In the genomic region with DNA sequence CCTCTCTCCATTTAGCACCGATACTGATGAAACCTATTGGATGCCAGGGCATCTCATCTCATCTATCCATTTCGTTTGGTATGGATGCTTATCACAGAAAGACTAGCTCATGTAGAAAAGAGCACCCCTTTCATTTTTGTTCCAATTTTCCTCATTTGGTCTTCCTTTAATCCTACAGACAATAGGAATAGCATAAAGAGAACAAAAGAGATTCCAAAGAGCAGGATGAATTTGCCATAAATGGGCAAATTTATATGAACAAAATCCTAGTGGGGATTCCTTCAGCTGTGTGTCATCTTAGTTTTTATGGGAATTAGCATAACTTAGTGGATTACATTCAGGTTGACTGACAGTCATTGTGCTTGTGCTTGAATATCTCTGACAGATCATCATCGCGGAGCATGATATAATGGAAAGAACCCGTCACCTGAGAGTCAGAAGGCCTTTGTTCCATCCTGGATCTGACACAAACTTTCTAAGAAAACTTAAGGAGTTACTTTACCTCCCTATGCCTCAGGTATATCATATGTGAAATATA, we compare ENCODE assay signal across 31 cellular contexts.
"Had no signal": no experiment of that assay in that cellular context is flagged by ENCODE, and none has a peak within 500 bp of the region (broad histone marks: within the 10 kb centered on the region; RNA-seq: fewer than 3 reads in every experiment).

No MANE protein-coding gene starts in this region.

- H3K27me3 Mint-ChIP-seq: activated CD4-positive, alpha-beta T cell treated with anti-CD3 and anti-CD28 coated beads for 36 hours; activated CD4-positive, alpha-beta T cell treated with anti-CD3 and anti-CD28 coated beads, Interleukin-2, amount 10 ng/mL, durations not matched to agents 7 days and 5 days; activated naive CD4-positive, alpha-beta T cell treated with anti-CD3 and anti-CD28 coated beads, Interleukin-2, amount 50 U/mL, for 24 hours; activated naive CD8-positive, alpha-beta T cell treated with anti-CD3 and anti-CD28 coated beads, Interleukin-2, amount 10 ng/mL, durations not matched to agents 7 days and 5 days; activated T-cell treated with anti-CD3 and anti-CD28 coated beads, Interleukin-2, amount 50 U/mL, for 24 hours; brain had no signal

- H3K36me3 Mint-ChIP-seq: activated naive CD4-positive, alpha-beta T cell treated with anti-CD3 and anti-CD28 coated beads, Interleukin-2, amount 50 U/mL, for 24 hours; activated naive CD8-positive, alpha-beta T cell treated with anti-CD3 and anti-CD28 coated beads, Interleukin-2, amount 10 ng/mL, durations not matched to agents 7 days and 5 days; brain had no signal

- ATAC-seq: activated CD4-positive, alpha-beta T cell treated with anti-CD3 and anti-CD28 coated beads for 36 hours; activated CD4-positive, CD25-positive, alpha-beta regulatory T cell treated with anti-CD3 and anti-CD28 coated beads, Interleukin-2, amount 50 U/mL, for 24 hours; activated CD8-positive, alpha-beta T cell treated with anti-CD3 and anti-CD28 coated beads, Interleukin-2, amount 10 ng/mL, durations not matched to agents 7 days and 5 days; Panc1; WTC11 had no signal

- H3K9me3 ChIP-seq: ascending aorta, MG63, SJCRH30, SK-N-SH had no signal

- H3K9ac ChIP-seq: SK-N-SH had no signal

- H3K4me1 ChIP-seq: ascending aorta, SJCRH30 had no signal

- H3K36me3 ChIP-seq: ascending aorta, MG63, SJCRH30 had no signal

- H3K4me3 ChIP-seq: ascending aorta, MG63, SJCRH30 had no signal

- H3K27ac ChIP-seq: ascending aorta, SJCRH30 had no signal

- H3K9me3 Mint-ChIP-seq: activated CD4-positive, alpha-beta T cell treated with anti-CD3 and anti-CD28 coated beads, Interleukin-2, amount 10 ng/mL, durations not matched to agents 7 days and 5 days; activated T-cell treated with anti-CD3 and anti-CD28 coated beads, Interleukin-2, amount 50 U/mL, for 24 hours had no signal

- H3K4me1 Mint-ChIP-seq: activated CD4-positive, alpha-beta T cell treated with anti-CD3 and anti-CD28 coated beads for 36 hours; activated CD4-positive, alpha-beta T cell treated with anti-CD3 and anti-CD28 coated beads, Interleukin-2, amount 10 ng/mL, durations not matched to agents 7 days and 5 days; activated naive CD4-positive, alpha-beta T cell treated with anti-CD3 and anti-CD28 coated beads, Interleukin-2, amount 50 U/mL, for 24 hours; activated naive CD8-positive, alpha-beta T cell treated with anti-CD3 and anti-CD28 coated beads, Interleukin-2, amount 10 ng/mL, durations not matched to agents 7 days and 5 days; brain had no signal

- H3K27ac Mint-ChIP-seq: activated CD4-positive, alpha-beta T cell treated with anti-CD3 and anti-CD28 coated beads for 36 hours; activated CD4-positive, alpha-beta T cell treated with anti-CD3 and anti-CD28 coated beads, Interleukin-2, amount 10 ng/mL, durations not matched to agents 7 days and 5 days; activated CD8-positive, alpha-beta T cell treated with anti-CD3 and anti-CD28 coated beads, Interleukin-2, amount 10 ng/mL, durations not matched to agents 7 days and 5 days; activated naive CD4-positive, alpha-beta T cell treated with anti-CD3 and anti-CD28 coated beads, Interleukin-2, amount 50 U/mL, for 24 hours; activated naive CD8-positive, alpha-beta T cell treated with anti-CD3 and anti-CD28 coated beads, Interleukin-2, amount 10 ng/mL, durations not matched to agents 7 days and 5 days; activated T-cell treated with anti-CD3 and anti-CD28 coated beads, Interleukin-2, amount 50 U/mL, for 24 hours; activated T-helper 2 cell treated with anti-CD3 and anti-CD28 coated beads, Interferon-gamma antibody, Interleukin-2, Interleukin-4, amounts not matched to agents 10 μg/mL and 5 μg/mL and 100 μg/mL, durations not matched to agents 14 hours and 24 hours and 36 hours; T-helper 1 cell treated with Interleukin-12 subunit alpha and Interleukin-12 subunit beta and Interleukin-4 antibody, amounts not matched to agents 30 μg/mL and 1 μg/mL, for 36 hours; T-helper 2 cell treated with Interferon-gamma antibody and Interleukin-4, amounts not matched to agents 5 μg/mL and 100 μg/mL, for 36 hours; WTC11 had no signal

- H3K4me3 Mint-ChIP-seq: activated CD4-positive, alpha-beta T cell treated with anti-CD3 and anti-CD28 coated beads for 36 hours; activated CD4-positive, alpha-beta T cell treated with anti-CD3 and anti-CD28 coated beads, Interleukin-2, amount 10 ng/mL, durations not matched to agents 7 days and 5 days; activated CD8-positive, alpha-beta T cell treated with anti-CD3 and anti-CD28 coated beads, Interleukin-2, amount 10 ng/mL, durations not matched to agents 7 days and 5 days; activated naive CD4-positive, alpha-beta T cell treated with anti-CD3 and anti-CD28 coated beads, Interleukin-2, amount 50 U/mL, for 24 hours; activated naive CD8-positive, alpha-beta T cell treated with anti-CD3 and anti-CD28 coated beads, Interleukin-2, amount 10 ng/mL, durations not matched to agents 7 days and 5 days; activated T-cell treated with anti-CD3 and anti-CD28 coated beads, Interleukin-2, amount 50 U/mL, for 24 hours; brain; T-helper 1 cell treated with Interleukin-12 subunit alpha and Interleukin-12 subunit beta and Interleukin-4 antibody, amounts not matched to agents 30 μg/mL and 1 μg/mL, for 36 hours; T-helper 2 cell treated with Interferon-gamma antibody and Interleukin-4, amounts not matched to agents 5 μg/mL and 100 μg/mL, for 36 hours; WTC11 had no signal

- DNase-seq: activated CD4-positive, alpha-beta T cell treated with anti-CD3 and anti-CD28 coated beads for 36 hours; activated CD4-positive, alpha-beta T cell treated with anti-CD3 and anti-CD28 coated beads, Interleukin-2, amount 10 ng/mL, durations not matched to agents 7 days and 5 days; activated CD4-positive, alpha-beta T cell treated with anti-CD3 and anti-CD28 coated beads, Interleukin-2, amount 50 U/mL, for 48 hours; activated CD8-positive, alpha-beta T cell treated with anti-CD3 and anti-CD28 coated beads, Interleukin-2, amount 10 ng/mL, durations not matched to agents 7 days and 5 days; activated gamma-delta T cell; activated naive CD4-positive, alpha-beta T cell treated with Interleukin-2 at 50 U/mL for 16 hours; activated naive CD8-positive, alpha-beta T cell treated with anti-CD3 and anti-CD28 coated beads, Interleukin-2, amount 10 ng/mL, durations not matched to agents 7 days and 5 days; activated T-cell treated with anti-CD3 and anti-CD28 coated beads, Interleukin-2, amount 50 U/mL, for 24 hours; amygdala; Kasumi-1; KG1; MG63; NCI-H1048; NCI-H1105 treated with DMSO at 0.1 percent for 48 hours; NCI-H1436 treated with DMSO at 0.1 percent for 48 hours; NCI-H1694 treated with DMSO at 0.1 percent for 48 hours; NCI-H2029; NCI-H345; NCI-H524 treated with DMSO at 0.1 percent for 48 hours; SHP77; SJCRH30; SK-N-SH had no signal

- H3K27me3 ChIP-seq: ascending aorta, MG63, SJCRH30 had no signal

- H3K4me2 ChIP-seq: SK-N-SH had no signal
